ENCODE assay signal across 18 cellular contexts in genomic region chr4:73713650-73714049, GRCh38. TPM values are rescaled to one million over a fixed set of nuclear protein-coding genes. Genes with fewer than 3 reads are reported as not detected.
"Had no signal": no experiment of that assay in that cellular context is flagged by ENCODE, and none has a peak within 500 bp of the region (broad histone marks: within the 10 kb centered on the region; RNA-seq: fewer than 3 reads in every experiment).

No MANE protein-coding gene starts in this region.

- DNase-seq: activated B cell treated with CpG ODN at 0.5 μM for 24 hours; activated CD4-positive, alpha-beta memory T cell treated with anti-CD3 and anti-CD28 coated beads, Interleukin-2, amount 10 ng/mL, durations not matched to agents 7 days and 5 days; activated CD4-positive, alpha-beta T cell treated with anti-CD3 and anti-CD28 coated beads, Interleukin-2, amount 50 U/mL, for 1 hour; activated gamma-delta T cell; activated naive CD4-positive, alpha-beta T cell treated with anti-CD3 and anti-CD28 coated beads for 36 hours; activated naive CD8-positive, alpha-beta T cell treated with anti-CD3 and anti-CD28 coated beads for 36 hours; activated T-cell treated with anti-CD3 and anti-CD28 coated beads for 4 hours; activated T-cell treated with anti-CD3 and anti-CD28 coated beads, Interleukin-2, amount 50 U/mL, for 48 hours; central memory CD4-positive, alpha-beta T cell; KG1; NCI-H1092; NCI-H1694 treated with DMSO at 0.1 percent for 48 hours; NCI-H2029 treated with DMSO at 0.1 percent for 48 hours; NCI-H510A treated with DMSO at 0.1 percent for 48 hours; SIG-M5; T-helper 17 cell; T-helper 9 cell had no signal

- ATAC-seq: activated T-helper 17 cell treated with anti-CD3 and anti-CD28 coated beads, Interleukin-2, amount 50 U/mL, for 72 hours; T-helper 17 cell had no signal

RNA-seq across cellular contexts. Expression of gene CXCL8, which starts 26.7 kb away (rescaled TPM):
- total RNA-seq: activated naive CD4-positive, alpha-beta T cell treated with anti-CD3 and anti-CD28 coated beads for 36 hours had no signal
